ENCODE assay signal across 1 cellular context in the genomic region with DNA sequence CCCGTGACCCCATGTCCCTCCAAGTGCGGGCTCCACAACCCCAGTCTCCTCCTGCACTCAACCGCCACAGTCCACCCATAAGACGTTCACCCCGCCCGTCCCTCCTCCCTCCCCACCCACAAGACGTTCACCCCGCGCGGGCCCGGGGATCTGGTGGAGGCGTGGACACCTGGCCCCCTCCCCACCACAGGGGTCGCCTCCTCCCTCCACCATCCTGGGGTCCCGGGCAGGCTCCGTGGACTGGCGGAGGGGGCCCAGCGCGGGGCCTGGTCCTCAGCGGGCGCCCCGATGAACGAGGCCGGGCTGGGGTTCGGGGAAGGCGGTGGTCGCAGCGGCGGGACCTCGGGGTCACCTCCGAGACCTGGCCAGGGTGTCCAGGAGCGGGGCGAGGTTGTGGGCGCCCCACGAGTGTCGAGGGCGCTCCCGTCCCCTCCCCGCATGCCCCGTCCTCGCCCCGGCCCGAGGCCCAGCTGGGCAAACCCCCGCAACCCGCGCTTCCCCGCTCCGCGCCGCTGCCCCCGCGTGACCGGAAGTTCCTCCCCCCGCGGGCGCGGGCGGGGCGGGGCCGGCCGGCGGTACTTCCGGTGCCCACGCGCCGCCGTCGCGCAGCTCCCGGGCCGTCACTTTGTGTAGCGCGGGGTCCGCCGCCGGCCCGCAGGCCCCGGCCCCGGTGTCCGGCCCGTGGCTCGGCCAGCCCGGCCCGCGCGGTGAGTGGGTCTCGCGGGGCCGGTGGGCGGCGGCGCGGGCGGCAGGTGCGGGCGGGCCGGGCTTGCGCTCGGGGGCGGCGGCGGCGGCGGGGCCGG.
A peak's percentile ranks its signal among the peaks of the same experiment; 100 is the strongest.
TF ChIP-seq lines count a peak whose summit lies in the region.

A gene (plus strand): TSS at position 578 of the 803 bp plus-strand sequence. CDS start 5,092 bp downstream, outside the sequence.

TF ChIP-seq in HEK293, 187 proteins besides CTCF, POLR2A, EP300 and RAD21 (continued from another document):
- TF ChIP-seq, protein P1, sequence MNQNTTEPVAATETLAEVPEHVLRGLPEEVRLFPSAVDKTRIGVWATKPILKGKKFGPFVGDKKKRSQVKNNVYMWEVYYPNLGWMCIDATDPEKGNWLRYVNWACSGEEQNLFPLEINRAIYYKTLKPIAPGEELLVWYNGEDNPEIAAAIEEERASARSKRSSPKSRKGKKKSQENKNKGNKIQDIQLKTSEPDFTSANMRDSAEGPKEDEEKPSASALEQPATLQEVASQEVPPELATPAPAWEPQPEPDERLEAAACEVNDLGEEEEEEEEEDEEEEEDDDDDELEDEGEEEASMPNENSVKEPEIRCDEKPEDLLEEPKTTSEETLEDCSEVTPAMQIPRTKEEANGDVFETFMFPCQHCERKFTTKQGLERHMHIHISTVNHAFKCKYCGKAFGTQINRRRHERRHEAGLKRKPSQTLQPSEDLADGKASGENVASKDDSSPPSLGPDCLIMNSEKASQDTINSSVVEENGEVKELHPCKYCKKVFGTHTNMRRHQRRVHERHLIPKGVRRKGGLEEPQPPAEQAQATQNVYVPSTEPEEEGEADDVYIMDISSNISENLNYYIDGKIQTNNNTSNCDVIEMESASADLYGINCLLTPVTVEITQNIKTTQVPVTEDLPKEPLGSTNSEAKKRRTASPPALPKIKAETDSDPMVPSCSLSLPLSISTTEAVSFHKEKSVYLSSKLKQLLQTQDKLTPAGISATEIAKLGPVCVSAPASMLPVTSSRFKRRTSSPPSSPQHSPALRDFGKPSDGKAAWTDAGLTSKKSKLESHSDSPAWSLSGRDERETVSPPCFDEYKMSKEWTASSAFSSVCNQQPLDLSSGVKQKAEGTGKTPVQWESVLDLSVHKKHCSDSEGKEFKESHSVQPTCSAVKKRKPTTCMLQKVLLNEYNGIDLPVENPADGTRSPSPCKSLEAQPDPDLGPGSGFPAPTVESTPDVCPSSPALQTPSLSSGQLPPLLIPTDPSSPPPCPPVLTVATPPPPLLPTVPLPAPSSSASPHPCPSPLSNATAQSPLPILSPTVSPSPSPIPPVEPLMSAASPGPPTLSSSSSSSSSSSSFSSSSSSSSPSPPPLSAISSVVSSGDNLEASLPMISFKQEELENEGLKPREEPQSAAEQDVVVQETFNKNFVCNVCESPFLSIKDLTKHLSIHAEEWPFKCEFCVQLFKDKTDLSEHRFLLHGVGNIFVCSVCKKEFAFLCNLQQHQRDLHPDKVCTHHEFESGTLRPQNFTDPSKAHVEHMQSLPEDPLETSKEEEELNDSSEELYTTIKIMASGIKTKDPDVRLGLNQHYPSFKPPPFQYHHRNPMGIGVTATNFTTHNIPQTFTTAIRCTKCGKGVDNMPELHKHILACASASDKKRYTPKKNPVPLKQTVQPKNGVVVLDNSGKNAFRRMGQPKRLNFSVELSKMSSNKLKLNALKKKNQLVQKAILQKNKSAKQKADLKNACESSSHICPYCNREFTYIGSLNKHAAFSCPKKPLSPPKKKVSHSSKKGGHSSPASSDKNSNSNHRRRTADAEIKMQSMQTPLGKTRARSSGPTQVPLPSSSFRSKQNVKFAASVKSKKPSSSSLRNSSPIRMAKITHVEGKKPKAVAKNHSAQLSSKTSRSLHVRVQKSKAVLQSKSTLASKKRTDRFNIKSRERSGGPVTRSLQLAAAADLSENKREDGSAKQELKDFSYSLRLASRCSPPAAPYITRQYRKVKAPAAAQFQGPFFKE (tag by site-specific recombination; IDR thresholded peaks at IDR 0.05; ENCODE audit: borderline replicate concordance), result no peak
- no peak for TF ChIP-seq KLF16 (tag by site-specific recombination; IDR thresholded peaks at IDR 0.05)
- 0 out of 2 replicates have a peak, but pooled peaks have one; percentile 19 for TF ChIP-seq SP3 (tag by site-specific recombination; IDR thresholded peaks at IDR 0.05)
- no peak for TF ChIP-seq ZNF548 (tag by site-specific recombination; IDR thresholded peaks at IDR 0.05)
- no peak for TF ChIP-seq ZNF529 (tag by site-specific recombination; IDR thresholded peaks at IDR 0.05; ENCODE audit: insufficient replicate concordance)
- no peak for TF ChIP-seq ZSCAN16 (tag by site-specific recombination; IDR thresholded peaks at IDR 0.05)
- no peak for TF ChIP-seq ZNF239 (tag by site-specific recombination; IDR thresholded peaks at IDR 0.05)
- TF ChIP-seq ZNF335 (tag by site-specific recombination; conservative IDR thresholded peaks at IDR 0.05), result peak; percentile 30; the same call in 1 of the 2 replicates
- TF ChIP-seq, protein P2, sequence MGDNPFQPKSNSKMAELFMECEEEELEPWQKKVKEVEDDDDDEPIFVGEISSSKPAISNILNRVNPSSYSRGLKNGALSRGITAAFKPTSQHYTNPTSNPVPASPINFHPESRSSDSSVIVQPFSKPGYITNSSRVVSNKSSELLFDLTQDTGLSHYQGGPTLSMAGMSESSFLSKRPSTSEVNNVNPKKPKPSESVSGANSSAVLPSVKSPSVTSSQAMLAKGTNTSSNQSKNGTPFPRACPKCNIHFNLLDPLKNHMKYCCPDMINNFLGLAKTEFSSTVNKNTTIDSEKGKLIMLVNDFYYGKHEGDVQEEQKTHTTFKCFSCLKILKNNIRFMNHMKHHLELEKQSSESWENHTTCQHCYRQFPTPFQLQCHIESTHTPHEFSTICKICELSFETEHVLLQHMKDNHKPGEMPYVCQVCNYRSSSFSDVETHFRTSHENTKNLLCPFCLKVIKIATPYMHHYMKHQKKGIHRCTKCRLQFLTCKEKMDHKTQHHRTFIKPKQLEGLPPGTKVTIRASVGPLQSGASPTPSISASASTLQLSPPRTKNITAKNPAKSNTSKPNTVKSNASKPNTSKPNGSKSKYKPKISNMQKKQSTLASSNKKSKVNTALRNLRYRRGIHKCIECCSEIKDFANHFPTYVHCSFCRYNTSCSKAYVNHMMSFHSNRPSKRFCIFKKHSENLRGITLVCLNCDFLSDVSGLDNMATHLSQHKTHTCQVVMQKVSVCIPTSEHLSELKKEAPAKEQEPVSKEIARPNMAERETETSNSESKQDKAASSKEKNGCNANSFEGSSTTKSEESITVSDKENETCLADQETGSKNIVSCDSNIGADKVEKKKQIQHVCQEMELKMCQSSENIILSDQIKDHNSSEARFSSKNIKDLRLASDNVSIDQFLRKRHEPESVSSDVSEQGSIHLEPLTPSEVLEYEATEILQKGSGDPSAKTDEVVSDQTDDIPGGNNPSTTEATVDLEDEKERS (tag by site-specific recombination; IDR thresholded peaks at IDR 0.05), result no peak
- no peak for TF ChIP-seq ZNF514 (tag by site-specific recombination; IDR thresholded peaks at IDR 0.05)
- TF ChIP-seq, protein P3, sequence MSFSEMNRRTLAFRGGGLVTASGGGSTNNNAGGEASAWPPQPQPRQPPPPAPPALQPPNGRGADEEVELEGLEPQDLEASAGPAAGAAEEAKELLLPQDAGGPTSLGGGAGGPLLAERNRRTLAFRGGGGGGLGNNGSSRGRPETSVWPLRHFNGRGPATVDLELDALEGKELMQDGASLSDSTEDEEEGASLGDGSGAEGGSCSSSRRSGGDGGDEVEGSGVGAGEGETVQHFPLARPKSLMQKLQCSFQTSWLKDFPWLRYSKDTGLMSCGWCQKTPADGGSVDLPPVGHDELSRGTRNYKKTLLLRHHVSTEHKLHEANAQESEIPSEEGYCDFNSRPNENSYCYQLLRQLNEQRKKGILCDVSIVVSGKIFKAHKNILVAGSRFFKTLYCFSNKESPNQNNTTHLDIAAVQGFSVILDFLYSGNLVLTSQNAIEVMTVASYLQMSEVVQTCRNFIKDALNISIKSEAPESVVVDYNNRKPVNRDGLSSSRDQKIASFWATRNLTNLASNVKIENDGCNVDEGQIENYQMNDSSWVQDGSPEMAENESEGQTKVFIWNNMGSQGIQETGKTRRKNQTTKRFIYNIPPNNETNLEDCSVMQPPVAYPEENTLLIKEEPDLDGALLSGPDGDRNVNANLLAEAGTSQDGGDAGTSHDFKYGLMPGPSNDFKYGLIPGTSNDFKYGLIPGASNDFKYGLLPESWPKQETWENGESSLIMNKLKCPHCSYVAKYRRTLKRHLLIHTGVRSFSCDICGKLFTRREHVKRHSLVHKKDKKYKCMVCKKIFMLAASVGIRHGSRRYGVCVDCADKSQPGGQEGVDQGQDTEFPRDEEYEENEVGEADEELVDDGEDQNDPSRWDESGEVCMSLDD (tag by site-specific recombination; IDR thresholded peaks at IDR 0.05), result peak; percentile 44; the same call in 1 of the 2 replicates
